ENCODE assay signal across 1 cellular context in the genomic region with DNA sequence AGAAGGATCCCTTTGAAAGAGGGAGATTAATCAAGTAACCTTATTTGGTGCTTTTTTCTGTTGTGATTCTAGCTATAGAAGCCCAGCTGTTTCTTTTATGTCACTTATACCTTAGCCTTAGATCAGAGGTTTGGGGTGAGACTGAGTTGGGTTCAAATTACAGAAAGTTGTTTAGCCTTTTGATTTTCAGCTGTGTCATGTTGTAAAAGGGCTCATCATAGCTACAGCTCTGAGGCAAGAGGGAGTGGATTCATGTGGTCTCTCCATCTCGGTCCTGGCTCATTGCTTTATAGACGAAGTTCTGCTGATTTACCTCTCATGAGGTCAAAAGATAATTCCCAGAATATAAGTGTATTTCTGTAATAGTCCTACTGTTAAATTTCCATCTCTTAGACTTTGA.
TF ChIP-seq lines count a peak whose summit lies in the region.

No MANE protein-coding gene starts in this region.

TF ChIP-seq in H1, 55 proteins besides CTCF, POLR2A, EP300 and RAD21 (continued from another document):
- no peak for TF ChIP-seq GABPA (IDR thresholded peaks at IDR 0.05; ENCODE audit: borderline replicate concordance, insufficient read depth, low read length)
- no peak for TF ChIP-seq CBX8 (IDR thresholded peaks at IDR 0.05; ENCODE audit: borderline replicate concordance, low read depth, low read length)
- TF ChIP-seq CHD7 (IDR thresholded peaks at IDR 0.05; ENCODE audit: insufficient replicate concordance, low read length) = no peak
- TF ChIP-seq KDM5A (IDR thresholded peaks at IDR 0.05; ENCODE audit: low read length) = no peak
- no peak for TF ChIP-seq SP2 (IDR thresholded peaks at IDR 0.05; ENCODE audit: low read length)
